In the genomic region with DNA sequence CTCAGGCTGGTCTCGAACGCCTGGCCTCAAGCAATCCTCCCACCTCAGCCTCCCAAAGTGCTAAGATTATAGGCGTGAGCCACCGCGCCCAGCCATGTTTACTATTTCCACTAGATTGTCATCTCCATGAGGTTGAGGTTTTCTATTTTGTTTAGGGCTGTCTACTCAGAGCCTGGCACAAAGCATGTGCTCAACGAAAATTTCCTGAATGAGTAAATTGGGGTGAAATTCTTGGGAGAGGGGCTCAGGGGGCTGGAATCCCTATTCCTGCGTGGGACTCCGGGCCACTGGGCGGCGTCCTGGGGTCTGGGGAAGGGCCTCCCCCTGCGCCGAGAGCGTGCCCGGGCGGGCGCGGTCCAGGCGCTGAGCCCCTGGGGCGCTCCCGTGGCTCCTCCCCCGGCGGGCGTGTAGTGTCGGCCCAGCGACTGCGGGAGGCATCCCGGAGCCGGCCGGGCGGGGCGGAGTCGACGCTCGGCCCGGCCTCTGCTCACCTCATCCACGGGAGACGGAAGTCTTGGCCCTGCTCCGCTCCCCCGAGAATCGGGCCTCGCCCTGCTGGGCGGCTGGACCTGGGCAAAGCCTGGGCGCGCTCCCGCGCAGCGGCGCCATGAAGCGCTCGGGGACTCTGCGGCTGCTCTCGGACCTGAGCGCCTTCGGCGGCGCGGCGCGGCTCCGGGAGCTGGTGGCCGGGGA, we compare ENCODE assay signal across 1 cellular context.
TF ChIP-seq lines count a peak whose summit lies in the region.

Gene HPS6 (plus strand): TSS at position 482 of the 693 bp plus-strand sequence. CDS start 126 bp downstream, at position 608.

TF ChIP-seq in HEK293, 187 proteins besides CTCF, POLR2A, EP300 and RAD21 (continued from another document):
- TF ChIP-seq, protein P1, sequence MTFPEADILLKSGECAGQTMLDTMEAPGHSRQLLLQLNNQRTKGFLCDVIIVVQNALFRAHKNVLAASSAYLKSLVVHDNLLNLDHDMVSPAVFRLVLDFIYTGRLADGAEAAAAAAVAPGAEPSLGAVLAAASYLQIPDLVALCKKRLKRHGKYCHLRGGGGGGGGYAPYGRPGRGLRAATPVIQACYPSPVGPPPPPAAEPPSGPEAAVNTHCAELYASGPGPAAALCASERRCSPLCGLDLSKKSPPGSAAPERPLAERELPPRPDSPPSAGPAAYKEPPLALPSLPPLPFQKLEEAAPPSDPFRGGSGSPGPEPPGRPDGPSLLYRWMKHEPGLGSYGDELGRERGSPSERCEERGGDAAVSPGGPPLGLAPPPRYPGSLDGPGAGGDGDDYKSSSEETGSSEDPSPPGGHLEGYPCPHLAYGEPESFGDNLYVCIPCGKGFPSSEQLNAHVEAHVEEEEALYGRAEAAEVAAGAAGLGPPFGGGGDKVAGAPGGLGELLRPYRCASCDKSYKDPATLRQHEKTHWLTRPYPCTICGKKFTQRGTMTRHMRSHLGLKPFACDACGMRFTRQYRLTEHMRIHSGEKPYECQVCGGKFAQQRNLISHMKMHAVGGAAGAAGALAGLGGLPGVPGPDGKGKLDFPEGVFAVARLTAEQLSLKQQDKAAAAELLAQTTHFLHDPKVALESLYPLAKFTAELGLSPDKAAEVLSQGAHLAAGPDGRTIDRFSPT (tag by site-specific recombination; IDR thresholded peaks at IDR 0.05), result peak; percentile 67; the same call in 1 of the 2 replicates
- TF ChIP-seq ZFP41 (tag by site-specific recombination; IDR thresholded peaks at IDR 0.05; ENCODE audit: borderline replicate concordance) (no peak), PRDM1 (tag by site-specific recombination; IDR thresholded peaks at IDR 0.05) (no peak), ZNF140 (tag by site-specific recombination; IDR thresholded peaks at IDR 0.05) (no peak), WT1 (tag by site-specific recombination; IDR thresholded peaks at IDR 0.05) (peak; percentile 36), KLF8 (tag by site-specific recombination; IDR thresholded peaks at IDR 0.05) (peak; percentile 79), KLF7 (tag by site-specific recombination; IDR thresholded peaks at IDR 0.05; ENCODE audit: borderline replicate concordance) (peak; percentile 40; the same call in 1 of the 2 replicates), OSR2 (tag by site-specific recombination; IDR thresholded peaks at IDR 0.05) (0 out of 2 replicates have a peak, but pooled peaks have one; percentile 9), ZNF629 (tag by site-specific recombination; IDR thresholded peaks at IDR 0.05) (peak; percentile 10; the same call in 1 of the 2 replicates), MZF1 (tag by site-specific recombination; IDR thresholded peaks at IDR 0.05; ENCODE audit: borderline replicate concordance) (peak; percentile 54), KLF16 (tag by site-specific recombination; IDR thresholded peaks at IDR 0.05) (no peak; the same call in 1 of the 2 replicates), ZEB2 (tag by site-specific recombination; IDR thresholded peaks at IDR 0.05) (peak; percentile 82), ZNF560 (tag by site-specific recombination; IDR thresholded peaks at IDR 0.05; ENCODE audit: borderline replicate concordance) (no peak), ZSCAN5A (tag by site-specific recombination; IDR thresholded peaks at IDR 0.05) (0 out of 2 replicates have a peak, but pooled peaks have one; percentile 40), ZBTB17 (tag by site-specific recombination; IDR thresholded peaks at IDR 0.05) (peak; percentile 56; the same call in 1 of the 2 replicates), ZNF26 (tag by site-specific recombination; IDR thresholded peaks at IDR 0.05) (no peak), ZBTB48 (tag by site-specific recombination; IDR thresholded peaks at IDR 0.05) (no peak), ZNF624 (tag by site-specific recombination; IDR thresholded peaks at IDR 0.05) (no peak), YY1 (tag by site-specific recombination; IDR thresholded peaks at IDR 0.05) (0 out of 2 replicates have a peak, but pooled peaks have one; percentile 22), ZNF521 (tag by site-specific recombination; IDR thresholded peaks at IDR 0.05) (no peak), ZNF76 (tag by site-specific recombination; IDR thresholded peaks at IDR 0.05; ENCODE audit: borderline replicate concordance, low read depth) (no peak), ZNF513 (tag by site-specific recombination; IDR thresholded peaks at IDR 0.05) (no peak), ZBTB20 (tag by site-specific recombination; IDR thresholded peaks at IDR 0.05) (peak; percentile 75), ZNF335 (tag by site-specific recombination; conservative IDR thresholded peaks at IDR 0.05) (peak; percentile 98), ZNF837 (tag by site-specific recombination; IDR thresholded peaks at IDR 0.05) (no peak), ZNF544 (tag by site-specific recombination; IDR thresholded peaks at IDR 0.05) (no peak), ZNF664 (tag by site-specific recombination; IDR thresholded peaks at IDR 0.05) (peak; percentile 100), ZNF621 (tag by site-specific recombination; IDR thresholded peaks at IDR 0.05) (no peak), SCRT2 (tag by site-specific recombination; IDR thresholded peaks at IDR 0.05) (0 out of 2 replicates have a peak, but pooled peaks have one; percentile 26), KLF9 (tag by site-specific recombination; IDR thresholded peaks at IDR 0.05; ENCODE audit: low read depth) (0 out of 2 replicates have a peak, but pooled peaks have one; percentile 36), HOXC10 (CRISPR knock-in tag; IDR thresholded peaks at IDR 0.05) (no peak)
- TF ChIP-seq, protein P2, sequence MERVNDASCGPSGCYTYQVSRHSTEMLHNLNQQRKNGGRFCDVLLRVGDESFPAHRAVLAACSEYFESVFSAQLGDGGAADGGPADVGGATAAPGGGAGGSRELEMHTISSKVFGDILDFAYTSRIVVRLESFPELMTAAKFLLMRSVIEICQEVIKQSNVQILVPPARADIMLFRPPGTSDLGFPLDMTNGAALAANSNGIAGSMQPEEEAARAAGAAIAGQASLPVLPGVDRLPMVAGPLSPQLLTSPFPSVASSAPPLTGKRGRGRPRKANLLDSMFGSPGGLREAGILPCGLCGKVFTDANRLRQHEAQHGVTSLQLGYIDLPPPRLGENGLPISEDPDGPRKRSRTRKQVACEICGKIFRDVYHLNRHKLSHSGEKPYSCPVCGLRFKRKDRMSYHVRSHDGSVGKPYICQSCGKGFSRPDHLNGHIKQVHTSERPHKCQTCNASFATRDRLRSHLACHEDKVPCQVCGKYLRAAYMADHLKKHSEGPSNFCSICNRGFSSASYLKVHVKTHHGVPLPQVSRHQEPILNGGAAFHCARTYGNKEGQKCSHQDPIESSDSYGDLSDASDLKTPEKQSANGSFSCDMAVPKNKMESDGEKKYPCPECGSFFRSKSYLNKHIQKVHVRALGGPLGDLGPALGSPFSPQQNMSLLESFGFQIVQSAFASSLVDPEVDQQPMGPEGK (tag by site-specific recombination; IDR thresholded peaks at IDR 0.05), result peak; percentile 89
- TF ChIP-seq, protein P3, sequence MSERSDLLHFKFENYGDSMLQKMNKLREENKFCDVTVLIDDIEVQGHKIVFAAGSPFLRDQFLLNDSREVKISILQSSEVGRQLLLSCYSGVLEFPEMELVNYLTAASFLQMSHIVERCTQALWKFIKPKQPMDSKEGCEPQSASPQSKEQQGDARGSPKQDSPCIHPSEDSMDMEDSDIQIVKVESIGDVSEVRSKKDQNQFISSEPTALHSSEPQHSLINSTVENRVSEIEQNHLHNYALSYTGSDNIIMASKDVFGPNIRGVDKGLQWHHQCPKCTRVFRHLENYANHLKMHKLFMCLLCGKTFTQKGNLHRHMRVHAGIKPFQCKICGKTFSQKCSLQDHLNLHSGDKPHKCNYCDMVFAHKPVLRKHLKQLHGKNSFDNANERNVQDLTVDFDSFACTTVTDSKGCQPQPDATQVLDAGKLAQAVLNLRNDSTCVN (tag by site-specific recombination; optimal IDR thresholded peaks at IDR 0.05), result peak; percentile 98
- TF ChIP-seq, protein P4, sequence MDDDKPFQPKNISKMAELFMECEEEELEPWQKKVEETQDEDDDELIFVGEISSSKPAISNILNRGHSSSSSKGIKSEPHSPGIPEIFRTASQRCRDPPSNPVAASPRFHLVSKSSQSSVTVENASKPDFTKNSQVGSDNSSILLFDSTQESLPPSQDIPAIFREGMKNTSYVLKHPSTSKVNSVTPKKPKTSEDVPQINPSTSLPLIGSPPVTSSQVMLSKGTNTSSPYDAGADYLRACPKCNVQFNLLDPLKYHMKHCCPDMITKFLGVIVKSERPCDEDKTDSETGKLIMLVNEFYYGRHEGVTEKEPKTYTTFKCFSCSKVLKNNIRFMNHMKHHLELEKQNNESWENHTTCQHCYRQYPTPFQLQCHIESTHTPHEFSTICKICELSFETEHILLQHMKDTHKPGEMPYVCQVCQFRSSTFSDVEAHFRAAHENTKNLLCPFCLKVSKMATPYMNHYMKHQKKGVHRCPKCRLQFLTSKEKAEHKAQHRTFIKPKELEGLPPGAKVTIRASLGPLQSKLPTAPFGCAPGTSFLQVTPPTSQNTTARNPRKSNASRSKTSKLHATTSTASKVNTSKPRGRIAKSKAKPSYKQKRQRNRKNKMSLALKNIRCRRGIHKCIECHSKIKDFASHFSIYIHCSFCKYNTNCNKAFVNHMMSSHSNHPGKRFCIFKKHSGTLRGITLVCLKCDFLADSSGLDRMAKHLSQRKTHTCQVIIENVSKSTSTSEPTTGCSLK (tag by site-specific recombination; IDR thresholded peaks at IDR 0.05), result no peak
- TF ChIP-seq, protein P5, sequence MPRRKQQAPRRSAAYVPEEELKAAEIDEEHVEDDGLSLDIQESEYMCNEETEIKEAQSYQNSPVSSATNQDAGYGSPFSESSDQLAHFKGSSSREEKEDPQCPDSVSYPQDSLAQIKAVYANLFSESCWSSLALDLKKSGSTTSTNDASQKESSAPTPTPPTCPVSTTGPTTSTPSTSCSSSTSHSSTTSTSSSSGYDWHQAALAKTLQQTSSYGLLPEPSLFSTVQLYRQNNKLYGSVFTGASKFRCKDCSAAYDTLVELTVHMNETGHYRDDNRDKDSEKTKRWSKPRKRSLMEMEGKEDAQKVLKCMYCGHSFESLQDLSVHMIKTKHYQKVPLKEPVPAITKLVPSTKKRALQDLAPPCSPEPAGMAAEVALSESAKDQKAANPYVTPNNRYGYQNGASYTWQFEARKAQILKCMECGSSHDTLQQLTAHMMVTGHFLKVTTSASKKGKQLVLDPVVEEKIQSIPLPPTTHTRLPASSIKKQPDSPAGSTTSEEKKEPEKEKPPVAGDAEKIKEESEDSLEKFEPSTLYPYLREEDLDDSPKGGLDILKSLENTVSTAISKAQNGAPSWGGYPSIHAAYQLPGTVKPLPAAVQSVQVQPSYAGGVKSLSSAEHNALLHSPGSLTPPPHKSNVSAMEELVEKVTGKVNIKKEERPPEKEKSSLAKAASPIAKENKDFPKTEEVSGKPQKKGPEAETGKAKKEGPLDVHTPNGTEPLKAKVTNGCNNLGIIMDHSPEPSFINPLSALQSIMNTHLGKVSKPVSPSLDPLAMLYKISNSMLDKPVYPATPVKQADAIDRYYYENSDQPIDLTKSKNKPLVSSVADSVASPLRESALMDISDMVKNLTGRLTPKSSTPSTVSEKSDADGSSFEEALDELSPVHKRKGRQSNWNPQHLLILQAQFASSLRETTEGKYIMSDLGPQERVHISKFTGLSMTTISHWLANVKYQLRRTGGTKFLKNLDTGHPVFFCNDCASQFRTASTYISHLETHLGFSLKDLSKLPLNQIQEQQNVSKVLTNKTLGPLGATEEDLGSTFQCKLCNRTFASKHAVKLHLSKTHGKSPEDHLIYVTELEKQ (tag by site-specific recombination; IDR thresholded peaks at IDR 0.05; ENCODE audit: borderline replicate concordance), result no peak
- TF ChIP-seq, protein P6, sequence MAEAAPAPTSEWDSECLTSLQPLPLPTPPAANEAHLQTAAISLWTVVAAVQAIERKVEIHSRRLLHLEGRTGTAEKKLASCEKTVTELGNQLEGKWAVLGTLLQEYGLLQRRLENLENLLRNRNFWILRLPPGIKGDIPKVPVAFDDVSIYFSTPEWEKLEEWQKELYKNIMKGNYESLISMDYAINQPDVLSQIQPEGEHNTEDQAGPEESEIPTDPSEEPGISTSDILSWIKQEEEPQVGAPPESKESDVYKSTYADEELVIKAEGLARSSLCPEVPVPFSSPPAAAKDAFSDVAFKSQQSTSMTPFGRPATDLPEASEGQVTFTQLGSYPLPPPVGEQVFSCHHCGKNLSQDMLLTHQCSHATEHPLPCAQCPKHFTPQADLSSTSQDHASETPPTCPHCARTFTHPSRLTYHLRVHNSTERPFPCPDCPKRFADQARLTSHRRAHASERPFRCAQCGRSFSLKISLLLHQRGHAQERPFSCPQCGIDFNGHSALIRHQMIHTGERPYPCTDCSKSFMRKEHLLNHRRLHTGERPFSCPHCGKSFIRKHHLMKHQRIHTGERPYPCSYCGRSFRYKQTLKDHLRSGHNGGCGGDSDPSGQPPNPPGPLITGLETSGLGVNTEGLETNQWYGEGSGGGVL (tag by site-specific recombination; IDR thresholded peaks at IDR 0.05), result no peak
TF ChIP-seq in HEK293: peak in this region for 52.
